Comparison of ENCODE assay signal across 11 cellular contexts in the genomic region with DNA sequence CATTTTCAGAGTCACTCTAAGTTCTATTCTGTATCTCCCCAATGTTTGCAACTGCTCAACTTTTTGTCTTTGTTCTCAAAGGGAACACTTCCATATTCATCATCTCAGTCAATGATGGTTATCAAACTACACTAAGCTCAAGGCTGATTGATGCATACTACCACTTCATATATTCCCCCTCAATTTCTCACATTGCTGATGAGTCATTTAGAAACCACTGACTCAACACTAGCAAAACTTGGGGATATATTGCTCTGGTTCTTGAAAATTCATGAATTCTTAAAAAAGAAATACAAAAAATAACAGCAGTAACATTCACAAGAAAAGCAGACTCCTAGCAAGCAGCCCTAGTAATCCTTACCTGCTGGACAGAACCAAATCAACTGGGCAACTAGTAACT. TPM values are rescaled to one million over a fixed set of nuclear protein-coding genes. Genes with fewer than 3 reads are reported as not detected.
A peak's percentile ranks its signal among the peaks of the same experiment; 100 is the strongest.
DNase-seq lines count a peak whose midpoint lies in the region; ATAC-seq and TF ChIP-seq lines count a peak whose summit lies in the region.
"Had no signal": no experiment of that assay in that cellular context is flagged by ENCODE, and none has a peak within 500 bp of the region (broad histone marks: within the 10 kb centered on the region; RNA-seq: fewer than 3 reads in every experiment).

No MANE protein-coding gene starts in this region.

- H4K20me1 ChIP-seq in IMR-90 (ENCODE audit: insufficient read depth, low read length) = no peaks in the 10 kb centered on the region

- H2BK120ac ChIP-seq in IMR-90 (ENCODE audit: low read depth, low read length) = no peak overlapping the region

- intact Hi-C loops in IMR-90 (cut with micrococcal nuclease) = no loop called here

- no peak overlapping the region for H3K4ac ChIP-seq in IMR-90 (ENCODE audit: low read depth, low read length)

- DNase-seq in HFFc6 (peak; percentile 19), IMR-90 (peak; percentile 40), kidney tubule cell (ENCODE audit: low spot score) (peak; percentile 56), NCI-H1048 (lab: John Stamatoyannopoulos, UW) (no peak), HK-2 (ENCODE audit: unreplicated experiment) (no peak), cortex of kidney (lab: John Stamatoyannopoulos, UW) (no peak)
- DNase-seq: activated CD8-positive, alpha-beta memory T cell treated with anti-CD3 and anti-CD28 coated beads for 24 hours; immature natural killer cell; PC-9; posterior cingulate gyrus had no signal

- in situ Hi-C loops in IMR-90 (cut with MboI; ENCODE audit: low sequenced_read_pairs) = no loop called here

- no peaks in the 10 kb centered on the region for H3K4me1 ChIP-seq in IMR-90 (ENCODE audit: control insufficient read depth, insufficient read depth, low read length)

- H2BK5ac ChIP-seq in IMR-90 (ENCODE audit: low read depth, low read length, poor library complexity, severe bottlenecking) = no peak overlapping the region

- POLR2A ChIA-PET in IMR-90 (lab: Charles Lee; ENCODE audit: unreplicated experiment) = no interaction called here

- dilution Hi-C loops in IMR-90 (cut with HindIII; ENCODE audit: low sequenced_read_pairs, unreplicated experiment) = no loop called here

- H2AFZ ChIP-seq in IMR-90 (replicated peaks; ENCODE audit: low read length, poor library complexity) = no peak overlapping the region
- H2AFZ ChIP-seq: PC-9 had no signal

- peaks cover 4% of the 10 kb centered on the region; the same call in 1 of the 2 replicates for H3K9me3 ChIP-seq in IMR-90 (ENCODE audit: control insufficient read depth, insufficient read depth, low read length)

- H2AK9ac ChIP-seq in IMR-90 (replicated peaks; ENCODE audit: low read depth, low read length, poor library complexity) = no peak overlapping the region

- H2BK20ac ChIP-seq in IMR-90 (ENCODE audit: low read depth, low read length) = no peak overlapping the region

- no peak overlapping the region for H3K9ac ChIP-seq in IMR-90 (ENCODE audit: low read depth, low read length)

- H3K27ac ChIP-seq in IMR-90 (ENCODE audit: insufficient read depth, low read length) = no peak overlapping the region
- H3K27ac ChIP-seq: PC-9 had no signal

- no peak overlapping the region for H3K14ac ChIP-seq in IMR-90 (replicated peaks; ENCODE audit: low read depth, low read length)

- no peak overlapping the region for H2BK15ac ChIP-seq in IMR-90 (ENCODE audit: low read depth, low read length)

- H3K4me3 Mint-ChIP-seq in HFFc6 = no peak overlapping the region
- H3K4me3 Mint-ChIP-seq: immature natural killer cell had no signal

- H3K79me1 ChIP-seq in IMR-90 (ENCODE audit: low read depth in 1 of 2, low read length in 2 of 2) = no peaks in the 10 kb centered on the region

- peak; percentile 91 for ATAC-seq in GM18907 (IDR thresholded peaks at IDR 0.05; ENCODE audit: unreplicated experiment)
- no peak for ATAC-seq in IMR-90 (ENCODE audit: low read depth)

- no peak for TF ChIP-seq RAD21 in IMR-90 (IDR thresholded peaks at IDR 0.05; ENCODE audit: low read length)

- H4K5ac ChIP-seq in IMR-90 (ENCODE audit: low read depth, low read length) = no peak overlapping the region

- peaks cover 23% of the 10 kb centered on the region for H3K36me3 Mint-ChIP-seq in HFFc6 (ENCODE audit: low read depth)

- peaks cover 12% of the 10 kb centered on the region for H3K4me1 Mint-ChIP-seq in HFFc6 (ENCODE audit: low read depth)

- TF ChIP-seq POLR2A in IMR-90 (IDR thresholded peaks at IDR 0.05; ENCODE audit: low read depth, low read length) = no peak

- no peak overlapping the region for H3K4me3 ChIP-seq in IMR-90 (ENCODE audit: insufficient read depth, low read depth, low read length)
- H3K4me3 ChIP-seq: PC-9 had no signal

- no peak overlapping the region for H2AK5ac ChIP-seq in IMR-90 (ENCODE audit: low read depth, low read length)

- H3K4me2 ChIP-seq in IMR-90 (ENCODE audit: low read depth, low read length) = no peak overlapping the region
- H3K4me2 ChIP-seq: PC-9 had no signal

- H3K27me3 Mint-ChIP-seq in HFFc6 (ENCODE audit: insufficient read depth) = no peaks in the 10 kb centered on the region; the same call in 1 of the 2 replicates

- no peak overlapping the region for H3K27ac Mint-ChIP-seq in HFFc6
- H3K27ac Mint-ChIP-seq: immature natural killer cell had no signal

- H3K27me3 ChIP-seq in IMR-90 (ENCODE audit: control insufficient read depth, insufficient read depth, low read length) = no peaks in the 10 kb centered on the region

- BruUV-seq in IMR-90 (replicated peaks; lab: Mats Ljungman, UMichigan) = no TSS peak

- H3K56ac ChIP-seq in IMR-90 (ENCODE audit: extremely low read depth, insufficient read depth, low read length) = no peak overlapping the region

- H3K36me3 ChIP-seq in IMR-90 (ENCODE audit: control insufficient read depth, insufficient read depth, low read length) = no peaks in the 10 kb centered on the region

- TF ChIP-seq CTCF in HFFc6 (IDR thresholded peaks at IDR 0.05) = no peak
- TF ChIP-seq CTCF in IMR-90 (conservative IDR thresholded peaks at IDR 0.05; ENCODE audit: low read depth, low read length) = no peak

- no peak overlapping the region for H4K91ac ChIP-seq in IMR-90 (ENCODE audit: insufficient read depth, low read depth, low read length)

- CTCF ChIA-PET in IMR-90 (lab: Yijun Ruan, JAX) = no interaction called here

- peaks cover 21% of the 10 kb centered on the region for H3K9me3 Mint-ChIP-seq in HFFc6

- H3K18ac ChIP-seq in IMR-90 (ENCODE audit: low read depth, low read length) = no peak overlapping the region

- no peak overlapping the region for H4K8ac ChIP-seq in IMR-90 (ENCODE audit: low read depth in 2 of 2, low read length in 2 of 2)

- no peak overlapping the region for H3K23ac ChIP-seq in IMR-90 (ENCODE audit: low read depth, low read length)

- H3K9me1 ChIP-seq in IMR-90 (ENCODE audit: insufficient read depth, low read length) = no peaks in the 10 kb centered on the region

TF ChIP-seq in IMR-90, 13 proteins besides CTCF, POLR2A, EP300 and RAD21:
- no peak for TF ChIP-seq RFX5 (IDR thresholded peaks at IDR 0.05; ENCODE audit: low read depth, low read length)
- TF ChIP-seq FOS (IDR thresholded peaks at IDR 0.05; ENCODE audit: low read depth, low read length) = peak; percentile 33; the same call in 1 of the 2 replicates
- TF ChIP-seq NFE2L2 (IDR thresholded peaks at IDR 0.05; ENCODE audit: low read depth, low read length) = no peak

RNA-seq across cellular contexts. Expression of gene ABHD17B, which starts 52.2 kb away (rescaled TPM):
- total RNA-seq in HFFc6 (2021; fragmentation: NEBNext Ultra II Directional; extraction: Animal tissue kit (Norgen Biotek cat#: 25700)) = 10 to 100 TPM; 13.6 to 17.9 (median 15.5) TPM
- total RNA-seq in IMR-90 (2012; rRNA removed) = 16.8 and 24.2 TPM in 2 replicates
- 5.3 and 7.5 TPM in 2 replicates for polyA plus RNA-seq in IMR-90 (2012; rRNA removed)
- 2.4 and 3.0 TPM in 2 replicates for polyA plus RNA-seq in IMR-90 (2012; cell fraction: cytosol; rRNA removed)
- polyA plus RNA-seq in IMR-90 (2012; cell fraction: nucleus; rRNA removed; ENCODE audit: low replicate concordance) = 1.6 and 5.7 TPM in 2 replicates

RNA-seq across cellular contexts. Expression of gene C9orf85, which starts 52.6 kb away (rescaled TPM):
- total RNA-seq in HFFc6 (2021; fragmentation: NEBNext Ultra II Directional; extraction: Animal tissue kit (Norgen Biotek cat#: 25700)) = 10 to 100 TPM; 14.1 to 17.9 (median 15.2) TPM
- 4.3 and 10.6 TPM in 2 replicates for total RNA-seq in IMR-90 (2012; rRNA removed)
- polyA plus RNA-seq in IMR-90 (2012; rRNA removed) = 8.2 and 8.4 TPM in 2 replicates
- 2.8 and 5.5 TPM in 2 replicates for polyA plus RNA-seq in IMR-90 (2012; cell fraction: cytosol; rRNA removed)
- 1.8 and 5.9 TPM in 2 replicates for polyA plus RNA-seq in IMR-90 (2012; cell fraction: nucleus; rRNA removed; ENCODE audit: low replicate concordance)

Comparison
In these comparisons a context has a peak if more than half of its experiments do, and no peak if none do; other contexts are left out.
1. DNase-seq: peak in HFFc6 (single experiment), IMR-90 (single experiment) and kidney tubule cell (single experiment); none in NCI-H1048 (single experiment), HK-2 (single experiment) and cortex of kidney (single experiment).